Comparison of ENCODE assay signal across 9 cellular contexts in genomic region chr17:36463916-36464764, GRCh38. TPM values are rescaled to one million over a fixed set of nuclear protein-coding genes. Genes with fewer than 3 reads are reported as not detected.
A peak's percentile ranks its signal among the peaks of the same experiment; 100 is the strongest.
DNase-seq lines count a peak whose midpoint lies in the region; ATAC-seq lines count a peak whose summit lies in the region.
"Had no signal": no experiment of that assay in that cellular context is flagged by ENCODE, and none has a peak within 500 bp of the region (broad histone marks: within the 10 kb centered on the region; RNA-seq: fewer than 3 reads in every experiment).

No MANE protein-coding gene starts in this region.

- peaks cover 10% of the 10 kb centered on the region; the same call in 1 of the 2 replicates for H3K27me3 ChIP-seq in GM23248 (replicated peaks; ENCODE audit: insufficient read depth)
- no peaks in the 10 kb centered on the region; the same call in 1 of the 2 replicates for H3K27me3 ChIP-seq in iPS DF 6.9 (ENCODE audit: control insufficient read depth, insufficient read depth, low read length)

- ATAC-seq in HG02840 (IDR thresholded peaks at IDR 0.05; ENCODE audit: low FRiP score, unreplicated experiment), result no peak
- no peak for ATAC-seq in HG03439 (IDR thresholded peaks at IDR 0.05; ENCODE audit: unreplicated experiment)

- H3K9me3 ChIP-seq in GM23248 (ENCODE audit: low read depth), result no peaks in the 10 kb centered on the region
- H3K9me3 ChIP-seq in iPS DF 6.9 (ENCODE audit: control insufficient read depth, insufficient read depth, low read length), result no peaks in the 10 kb centered on the region
- H3K9me3 ChIP-seq: neutrophil had no signal

- H3K9ac ChIP-seq in GM23248, result no peak overlapping the region

- no peaks in the 10 kb centered on the region for H3K36me3 Mint-ChIP-seq in activated naive CD8-positive, alpha-beta T cell treated with anti-CD3 and anti-CD28 coated beads for 36 hours

- H3K9me2 ChIP-seq in GM23248 (ENCODE audit: insufficient read depth), result no peaks in the 10 kb centered on the region

- no peak overlapping the region for H2AFZ ChIP-seq in GM23248

- in situ Hi-C loops in GM23248 (cut with MboI), result loop anchor here (25.0 kb wide), 1 partner anchor 502 kb away; no protein-coding TSS in a partner anchor

- no peaks in the 10 kb centered on the region for H3K79me2 ChIP-seq in GM23248 (ENCODE audit: insufficient read depth)

- no peak overlapping the region for H3K4me3 Mint-ChIP-seq in activated naive CD8-positive, alpha-beta T cell treated with anti-CD3 and anti-CD28 coated beads for 36 hours

- H3K4me1 ChIP-seq in GM23248 (ENCODE audit: insufficient read depth), result no peaks in the 10 kb centered on the region
- no peaks in the 10 kb centered on the region for H3K4me1 ChIP-seq in iPS DF 6.9 (ENCODE audit: control insufficient read depth, insufficient read depth, low read length)

- no peaks in the 10 kb centered on the region for H4K20me1 ChIP-seq in GM23248 (ENCODE audit: insufficient read depth)

- DNase-seq in GM23248 (peak; percentile 95), NCI-H82 treated with DMSO at 0.1 percent for 48 hours (lab: John Stamatoyannopoulos, UW; ENCODE audit: unreplicated experiment) (peak; percentile 18), iPS DF 6.9 (ENCODE audit: low read depth, low spot score) (peak; percentile 87), NCI-H2107 (lab: John Stamatoyannopoulos, UW) (no peak)
- DNase-seq in activated naive CD8-positive, alpha-beta T cell treated with anti-CD3 and anti-CD28 coated beads for 36 hours, result peak; percentile 79
- DNase-seq in stimulated activated CD4-positive, alpha-beta T cell treated with anti-CD3 and anti-CD28 coated beads, Interleukin-12 subunit alpha, Interleukin-12 subunit beta, amount 100 ng/mL, for 4 hours, result peak; percentile 39

- H3K36me3 ChIP-seq in GM23248 (ENCODE audit: low read depth) (no peaks in the 10 kb centered on the region), iPS DF 6.9 (ENCODE audit: control insufficient read depth, insufficient read depth, low read length) (no peaks in the 10 kb centered on the region)
- H3K36me3 ChIP-seq: neutrophil had no signal

- H3K27ac ChIP-seq in GM23248, result no peak overlapping the region
- no peak overlapping the region for H3K27ac ChIP-seq in iPS DF 6.9 (ENCODE audit: low read length)
- H3K27ac ChIP-seq: neutrophil had no signal

- H3K4me3 ChIP-seq in GM23248 (no peak overlapping the region), iPS DF 6.9 (ENCODE audit: low read length) (no peak overlapping the region)

- WGBS in GM23248 (ENCODE audit: low coverage in 1 of 2, low lambda C conversion rate in 2 of 2, missing lambda C conversion rate in 2 of 2), 2 experiments, result 8 to 10% methylated on average over 48 to 52 of the region's 54 CpGs
- no CpG with 5 or more reads among the region's 54 CpGs for WGBS in iPS DF 6.9 (ENCODE audit: insufficient coverage, insufficient read length)

- no peak overlapping the region for H3K27ac Mint-ChIP-seq in activated naive CD8-positive, alpha-beta T cell treated with anti-CD3 and anti-CD28 coated beads for 36 hours

- no peaks in the 10 kb centered on the region for H3K9me3 Mint-ChIP-seq in activated naive CD8-positive, alpha-beta T cell treated with anti-CD3 and anti-CD28 coated beads for 36 hours

- H3K4me1 Mint-ChIP-seq in activated naive CD8-positive, alpha-beta T cell treated with anti-CD3 and anti-CD28 coated beads for 36 hours, result no peaks in the 10 kb centered on the region

- H3K27me3 Mint-ChIP-seq in activated naive CD8-positive, alpha-beta T cell treated with anti-CD3 and anti-CD28 coated beads for 36 hours, result peaks cover 78% of the 10 kb centered on the region

- H3F3A ChIP-seq in GM23248 (ENCODE audit: insufficient read depth), result no peaks in the 10 kb centered on the region

- H3K4me2 ChIP-seq in GM23248 (ENCODE audit: unreplicated experiment), result no peak overlapping the region

RNA-seq across cellular contexts. Expression of gene ZNHIT3, which starts 22.3 kb away (rescaled TPM):
- total RNA-seq in GM23248 (2014; rRNA removed; shearing (Covaris generic)), result 21.8 and 28.4 TPM in 2 replicates
- 43.4 and 52.0 TPM in 2 replicates for polyA plus RNA-seq in GM23248 (2016; fragmentation: Nextera tagmentation; extraction: Ambion mirVana)
- total RNA-seq in activated naive CD8-positive, alpha-beta T cell treated with anti-CD3 and anti-CD28 coated beads for 36 hours, result 10 to 100 TPM; 52.4 to 59.7 TPM
